16 cellular contexts compared by ENCODE assay signal in genomic region chr10:131101011-131101410, GRCh38.
A peak's percentile ranks its signal among the peaks of the same experiment; 100 is the strongest.
DNase-seq lines count a peak whose midpoint lies in the region; TF ChIP-seq lines count a peak whose summit lies in the region.
"Had no signal": no experiment of that assay in that cellular context is flagged by ENCODE, and none has a peak within 500 bp of the region (broad histone marks: within the 10 kb centered on the region; RNA-seq: fewer than 3 reads in every experiment).

No MANE protein-coding gene starts in this region.

- H3K36me3 ChIP-seq in parathyroid adenoma (ENCODE audit: control insufficient read depth, insufficient read depth, low read length), result no peaks in the 10 kb centered on the region

- intact Hi-C loops in dorsolateral prefrontal cortex (cut with DNase I), result no loop called here

- H3K27me3 ChIP-seq in parathyroid adenoma (ENCODE audit: control insufficient read depth, insufficient read depth, low read length) (no peaks in the 10 kb centered on the region), dorsolateral prefrontal cortex (no peaks in the 10 kb centered on the region)
- H3K27me3 ChIP-seq: BLaER1 had no signal

- H3K36me3 Mint-ChIP-seq in brain (peaks cover 12% of the 10 kb centered on the region), endothelial cell (ENCODE audit: low read depth, unreplicated experiment) (peaks cover 9% of the 10 kb centered on the region)
- H3K36me3 Mint-ChIP-seq: CD14-positive monocyte; CD4-positive, alpha-beta memory T cell; IgD-negative memory B cell had no signal

- H3K27me3 Mint-ChIP-seq in brain (peaks cover 3% of the 10 kb centered on the region), endothelial cell (ENCODE audit: unreplicated experiment) (peaks cover 3% of the 10 kb centered on the region)
- H3K27me3 Mint-ChIP-seq: CD4-positive, alpha-beta memory T cell; IgD-negative memory B cell had no signal

- H3K4me2 ChIP-seq in parathyroid adenoma (ENCODE audit: low read length), result no peak overlapping the region
- H3K4me2 ChIP-seq: BLaER1 had no signal

- H3K4me3 ChIP-seq in parathyroid adenoma (ENCODE audit: low read depth, low read length) (no peak overlapping the region), dorsolateral prefrontal cortex (no peak overlapping the region)
- H3K4me3 ChIP-seq: BLaER1 had no signal

- H2AFZ ChIP-seq in parathyroid adenoma, result peak overlapping the region; percentile 48

- H3K9ac ChIP-seq in parathyroid adenoma, result no peak overlapping the region
- H3K9ac ChIP-seq: BLaER1 had no signal

- H3K79me2 ChIP-seq in parathyroid adenoma, result no peaks in the 10 kb centered on the region

- H3K9me3 ChIP-seq in parathyroid adenoma (ENCODE audit: control insufficient read depth, low read length), result no peaks in the 10 kb centered on the region

- H3K9me3 Mint-ChIP-seq in brain (peaks cover 0 to 37% (median 5%) of the 10 kb centered on the region in 5 experiments), endothelial cell (ENCODE audit: unreplicated experiment) (peaks cover 12% of the 10 kb centered on the region)
- H3K9me3 Mint-ChIP-seq: CD4-positive, alpha-beta memory T cell; H9 had no signal

- H3K27ac Mint-ChIP-seq in brain (peak overlapping the region in 4 of 5 experiments; percentile 15 to 96 (median 58)), endothelial cell (ENCODE audit: unreplicated experiment) (no peak overlapping the region)
- H3K27ac Mint-ChIP-seq: CD14-positive monocyte had no signal

- no peak overlapping the region for H3K4me3 Mint-ChIP-seq in brain
- peak overlapping the region; percentile 11 for H3K4me3 Mint-ChIP-seq in endothelial cell (ENCODE audit: unreplicated experiment)
- H3K4me3 Mint-ChIP-seq: CD14-positive monocyte; CD4-positive, alpha-beta memory T cell; H9; IgD-negative memory B cell had no signal

- H3K4me1 Mint-ChIP-seq in brain, result peaks cover 64% of the 10 kb centered on the region
- no peaks in the 10 kb centered on the region for H3K4me1 Mint-ChIP-seq in endothelial cell (ENCODE audit: unreplicated experiment)
- H3K4me1 Mint-ChIP-seq: CD14-positive monocyte; CD4-positive, alpha-beta memory T cell; H9; IgD-negative memory B cell had no signal

- peaks cover 32% of the 10 kb centered on the region for H3K4me1 ChIP-seq in parathyroid adenoma

- DNase-seq in NCI-H345 (lab: John Stamatoyannopoulos, UW) (peak; percentile 19), NCI-H345 treated with DMSO at 0.1 percent for 48 hours (lab: John Stamatoyannopoulos, UW; ENCODE audit: unreplicated experiment) (no peak), endothelial cell (ENCODE audit: low spot score) (no peak), dorsolateral prefrontal cortex (no peak), NAMALWA (ENCODE audit: low spot score) (no peak), germinal center (ENCODE audit: low spot score) (no peak)
- DNase-seq: 8988T; Calu3; CD4-positive, alpha-beta memory T cell; GDM1; H9 had no signal

- TF ChIP-seq CTCF in brain (conservative IDR thresholded peaks at IDR 0.05) (no peak), endothelial cell (IDR thresholded peaks at IDR 0.05; ENCODE audit: unreplicated experiment) (no peak), parathyroid adenoma (IDR thresholded peaks at IDR 0.05) (no peak), dorsolateral prefrontal cortex (IDR thresholded peaks at IDR 0.05 in 54 of 56, conservative IDR thresholded peaks at IDR 0.05 in 2 of 56; ENCODE audit: low read depth in 1 of 56, partially characterized antibody in 56 of 56) (no peak)

- H3K27ac ChIP-seq in parathyroid adenoma (peak overlapping the region; percentile 94), dorsolateral prefrontal cortex (peak overlapping the region in 10 of 59 donors; percentile 11 to 64 (median 40))
- H3K27ac ChIP-seq: BLaER1 had no signal
